8 cellular contexts compared by ENCODE assay signal in genomic region chr1:42925132-42925769, GRCh38. TPM values are rescaled to one million over a fixed set of nuclear protein-coding genes. Genes with fewer than 3 reads are reported as not detected.
DNase-seq lines count a peak whose midpoint lies in the region; ATAC-seq and TF ChIP-seq lines count a peak whose summit lies in the region.

No MANE protein-coding gene starts in this region.

- no peak for TF ChIP-seq POLR2A in vagina (IDR thresholded peaks at IDR 0.05)

- no peaks in the 10 kb centered on the region for H4K20me1 ChIP-seq in H9 (ENCODE audit: control insufficient read depth, insufficient read depth, insufficient read length)

- H3T11ph ChIP-seq in H9 (ENCODE audit: low read length): no peak overlapping the region

- no peak overlapping the region for H3K23ac ChIP-seq in H9 (ENCODE audit: insufficient read length, low read depth, low read length)

- CTCF ChIA-PET in AG04449 (lab: Yijun Ruan, JAX): interaction anchor here (0.9 to 21.3 kb wide), 5 partner anchors 11 to 148 kb away, joined by 3 to 927 read pairs (median 51); no protein-coding TSS in a partner anchor

- H3K36me3 ChIP-seq in left lung (peaks cover 0 to 38% of the 10 kb centered on the region in 2 donors), vagina (peaks cover 3 to 33% of the 10 kb centered on the region in 2 donors)

- H4K5ac ChIP-seq in H9 (ENCODE audit: insufficient read length, low read depth, low read length): no peak overlapping the region

- peak overlapping the region; percentile 40 for H3K9ac ChIP-seq in H9 (ENCODE audit: extremely low read depth, insufficient read length, low read length)

- H3K4ac ChIP-seq in H9 (ENCODE audit: low read depth, low read length): no peak overlapping the region

- H3K14ac ChIP-seq in H9 (ENCODE audit: insufficient read depth, low read length): no peak overlapping the region

- no peaks in the 10 kb centered on the region for H3K79me2 ChIP-seq in H9 (ENCODE audit: insufficient read depth, low read length)

- H3K4me1 Mint-ChIP-seq in H9: peaks cover 24 to 42% of the 10 kb centered on the region in 2 experiments

- peak overlapping the region; percentile 78 for H3K4me2 ChIP-seq in H9 (ENCODE audit: insufficient read depth, insufficient read length, low read length)

- H2BK120ac ChIP-seq in H9 (ENCODE audit: low read depth, low read length, poor library complexity, severe bottlenecking): no peak overlapping the region

- TF ChIP-seq CTCF in AG04449 (IDR thresholded peaks at IDR 0.05; ENCODE audit: insufficient read depth, low read length, missing control alignments) (no peak), H9 (conservative IDR thresholded peaks at IDR 0.05) (no peak), left lung (IDR thresholded peaks at IDR 0.05) (no peak), vagina (IDR thresholded peaks at IDR 0.05) (no peak)

- no peak overlapping the region for H4K8ac ChIP-seq in H9 (replicated peaks; ENCODE audit: insufficient read length, low read depth, low read length)

- no peaks in the 10 kb centered on the region for H3K79me1 ChIP-seq in H9 (ENCODE audit: insufficient read depth, low read depth, low read length, poor library complexity, severe bottlenecking)

- H3K9me3 ChIP-seq in H9 (ENCODE audit: control insufficient read depth, low read depth, low read length) (no peaks in the 10 kb centered on the region), left lung (no peaks in the 10 kb centered on the region), vagina (no peaks in the 10 kb centered on the region)

- POLR2A ChIA-PET in AG04449 (lab: Yijun Ruan, JAX): interaction anchor here (0.7 to 1.1 kb wide), 3 partner anchors 12 to 28 kb away, joined by 3 to 4 read pairs (median 3); no protein-coding TSS in a partner anchor

- H2BK12ac ChIP-seq in H9 (ENCODE audit: insufficient read length, low read depth, low read length): no peak overlapping the region

- H3K4me3 ChIP-seq in AG04449 (ENCODE audit: low read depth, low read length) (peak overlapping the region; percentile 66), left lung (peak overlapping the region; percentile 69 to 77), vagina (peak overlapping the region; percentile 80 to 91)

- peaks cover 5% of the 10 kb centered on the region; the same call in 1 of the 2 replicates for H3K4me1 ChIP-seq in H9 (ENCODE audit: insufficient read depth, low read length)
- peaks cover 7 to 22% of the 10 kb centered on the region in 2 donors for H3K4me1 ChIP-seq in left lung
- H3K4me1 ChIP-seq in vagina: peaks cover 17% of the 10 kb centered on the region

- no peak overlapping the region for H2AK5ac ChIP-seq in H9 (ENCODE audit: insufficient read length, low read length)

- H3K27ac Mint-ChIP-seq in H9: peak overlapping the region; percentile 21 to 69 (median 55)
- H3K27ac Mint-ChIP-seq in activated naive CD4-positive, alpha-beta T cell treated with anti-CD3 and anti-CD28 coated beads, Interleukin-2, amount 50 U/mL, for 72 hours: peak overlapping the region; percentile 90 to 95

- intact Hi-C loops in left lung (cut with DNase I): no loop called here
- intact Hi-C loops in vagina (cut with DNase I): no loop called here

- H3K18ac ChIP-seq in H9 (ENCODE audit: insufficient read length, low read depth, low read length): no peak overlapping the region

- H3K23me2 ChIP-seq in H9 (ENCODE audit: insufficient read length, low read depth, low read length, poor library complexity, severe bottlenecking): peaks cover 10% of the 10 kb centered on the region

- peak overlapping the region; percentile 76 to 87 for H3K4me3 Mint-ChIP-seq in H9

- no peaks in the 10 kb centered on the region for H3K27me3 Mint-ChIP-seq in H9 (ENCODE audit: low read depth)

- H3K27ac ChIP-seq in H9 (ENCODE audit: insufficient read length, low read depth, low read length) (no peak overlapping the region), left lung (peak overlapping the region; percentile 87 to 91), vagina (peak overlapping the region; percentile 93)

- peaks cover 37 to 52% (median 39%) of the 10 kb centered on the region in 3 experiments for H3K36me3 Mint-ChIP-seq in H9 (ENCODE audit: insufficient read depth in 1 of 3, low read depth in 3 of 3)
- peaks cover 17 to 28% of the 10 kb centered on the region in 2 donors for H3K36me3 Mint-ChIP-seq in activated naive CD4-positive, alpha-beta T cell treated with anti-CD3 and anti-CD28 coated beads, Interleukin-2, amount 50 U/mL, for 72 hours

- H3K9me3 Mint-ChIP-seq in H9: no peaks in the 10 kb centered on the region
- H3K9me3 Mint-ChIP-seq in activated naive CD4-positive, alpha-beta T cell treated with anti-CD3 and anti-CD28 coated beads, Interleukin-2, amount 50 U/mL, for 72 hours: no peaks in the 10 kb centered on the region

- no peak for DNase-seq in AG04449 (ENCODE audit: low read depth, low spot score)
- no peak for DNase-seq in H9
- DNase-seq in activated naive CD4-positive, alpha-beta T cell treated with anti-CD3 and anti-CD28 coated beads, Interleukin-2, amount 50 U/mL, for 72 hours (ENCODE audit: low spot score in 2 of 2): no peak
- DNase-seq in left lung: no peak
- DNase-seq in vagina (ENCODE audit: extremely low spot score in 2 of 2): no peak
- DNase-seq in NCI-H146 (lab: John Stamatoyannopoulos, UW): no peak
- DNase-seq in NCI-H526 treated with DMSO at 0.1 percent for 48 hours (lab: John Stamatoyannopoulos, UW): no peak
- no peak for DNase-seq in occipital lobe (lab: John Stamatoyannopoulos, UW)

- WGBS in H9 (ENCODE audit: extremely low coverage, insufficient read length, low lambda C conversion rate): no CpG with 5 or more reads among the region's 3 CpGs

- no peak overlapping the region for H2AFZ ChIP-seq in H9 (ENCODE audit: low read length)

- H2BK5ac ChIP-seq in H9 (ENCODE audit: insufficient read length, low read length): no peak overlapping the region

- ATAC-seq in activated naive CD4-positive, alpha-beta T cell treated with anti-CD3 and anti-CD28 coated beads, Interleukin-2, amount 50 U/mL, for 72 hours: no peak
- no peak for ATAC-seq in left lung

- H3K27me3 ChIP-seq in H9 (ENCODE audit: insufficient read depth, low read length): no peaks in the 10 kb centered on the region
- H3K27me3 ChIP-seq in left lung: no peaks in the 10 kb centered on the region
- no peaks in the 10 kb centered on the region for H3K27me3 ChIP-seq in vagina

- H4K91ac ChIP-seq in H9 (ENCODE audit: insufficient read length, low read depth, low read length): no peak overlapping the region

- H2BK20ac ChIP-seq in H9 (ENCODE audit: low read depth, low read length, poor library complexity, severe bottlenecking): no peak overlapping the region

- H3K56ac ChIP-seq in H9 (ENCODE audit: insufficient read length, low read depth, low read length): no peak overlapping the region

- H2BK15ac ChIP-seq in H9 (ENCODE audit: low read depth, low read length): no peak overlapping the region

RNA-seq across cellular contexts. Expression of gene SLC2A1, which starts 33.4 kb away (rescaled TPM):
- total RNA-seq in H9 (2021): 186 and 187 TPM in 2 replicates
- 100 to 1,000 TPM in 1 of 2 donors, 10 to 100 TPM in 1; 39.9 to 121 TPM for total RNA-seq in activated naive CD4-positive, alpha-beta T cell treated with anti-CD3 and anti-CD28 coated beads, Interleukin-2, amount 50 U/mL, for 72 hours
- total RNA-seq in left lung: 10 to 100 TPM; 10.5 to 12.1 TPM
- 286 TPM for total RNA-seq in vagina
- 29.3 TPM for total RNA-seq in occipital lobe
